ENCODE assay signal across 14 cellular contexts in the genomic region with DNA sequence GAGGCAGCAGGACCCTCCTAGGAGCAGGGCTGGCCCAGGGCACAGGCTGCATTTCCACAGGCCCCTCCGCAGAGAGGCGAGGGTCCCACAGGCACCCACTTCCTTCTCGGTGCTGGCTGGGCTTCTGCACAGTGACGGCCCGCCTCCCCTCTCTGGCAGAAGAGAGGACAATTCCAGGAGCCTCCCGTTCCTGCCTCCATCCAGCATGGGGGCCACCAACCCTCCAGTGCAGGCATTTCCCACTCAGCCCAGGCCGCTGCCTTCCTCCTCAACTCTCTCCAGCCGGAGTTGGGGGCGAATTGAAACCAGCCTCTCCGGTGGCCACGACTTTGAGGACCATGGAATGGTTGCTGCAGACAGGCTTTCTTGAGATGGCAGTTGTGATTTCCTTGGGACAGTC.
DNase-seq lines count a peak whose midpoint lies in the region; ATAC-seq and TF ChIP-seq lines count a peak whose summit lies in the region.
"Had no signal": no experiment of that assay in that cellular context is flagged by ENCODE, and none has a peak within 500 bp of the region (broad histone marks: within the 10 kb centered on the region; RNA-seq: fewer than 3 reads in every experiment).

No MANE protein-coding gene starts in this region.

- no peak overlapping the region for H3K27ac ChIP-seq in BLaER1 treated with 17β-estradiol and CSF1 and Interleukin-3, amounts not matched to agents 10 nM and 100 nM
- peak overlapping the region; percentile 14 for H3K27ac ChIP-seq in angular gyrus (ENCODE audit: low read depth, low read length)
- H3K27ac ChIP-seq in stomach, result no peak overlapping the region
- H3K27ac ChIP-seq: A549, GM23248 had no signal

- 78 to 96% (median 85%) methylated on average over 10 to 11 of the region's 11 CpGs for WGBS in stomach, 5 donors

- no peak overlapping the region for H3K9ac ChIP-seq in BLaER1 treated with 17β-estradiol and CSF1 and Interleukin-3, amounts not matched to agents 10 nM and 100 nM
- H3K9ac ChIP-seq: GM23248 had no signal

- TF ChIP-seq POLR2A in stomach (IDR thresholded peaks at IDR 0.05), result no peak

- no peak for TF ChIP-seq EP300 in stomach (IDR thresholded peaks at IDR 0.05)

- no peaks in the 10 kb centered on the region; a peak in 1 of 22 replicates for H4K20me1 ChIP-seq in BLaER1 treated with 17β-estradiol and CSF1 and Interleukin-3, amounts not matched to agents 10 nM and 100 nM

- ATAC-seq in HG02588 (IDR thresholded peaks at IDR 0.05; ENCODE audit: unreplicated experiment), result no peak
- ATAC-seq: A549 had no signal

- intact Hi-C loops in stomach (cut with DNase I; ENCODE audit: low total_unique reads), result no loop called here

- H3K4me3 ChIP-seq in BLaER1 treated with 17β-estradiol and CSF1 and Interleukin-3, amounts not matched to agents 10 nM and 100 nM, result peak overlapping the region in 1 of 10 experiments; percentile 4; a peak in 1 of 20 replicates
- H3K4me3 ChIP-seq in stomach, result no peak overlapping the region
- H3K4me3 ChIP-seq: A549, GM23248 had no signal

- H3K4me1 ChIP-seq in BLaER1 treated with 17β-estradiol and CSF1 and Interleukin-3, amounts not matched to agents 10 nM and 100 nM, result peaks cover 0 to 55% (median 48%) of the 10 kb centered on the region in 10 experiments; a peak in 16 of 20 replicates
- no peaks in the 10 kb centered on the region for H3K4me1 ChIP-seq in stomach
- H3K4me1 ChIP-seq: A549, BE2C had no signal

- peaks cover 42 to 77% (median 58%) of the 10 kb centered on the region in 11 experiments for H3K9me3 ChIP-seq in BLaER1 treated with 17β-estradiol and CSF1 and Interleukin-3, amounts not matched to agents 10 nM and 100 nM (replicated peaks in 1 of 11)
- H3K9me3 ChIP-seq in stomach, result peaks cover 24 to 50% (median 36%) of the 10 kb centered on the region in 4 donors
- H3K9me3 ChIP-seq: BE2C had no signal

- DNase-seq in mesenteric fat pad (ENCODE audit: low spot score), result peak; percentile 59
- DNase-seq in stomach, result peak; percentile 18
- no peak for DNase-seq in activated CD4-positive, alpha-beta T cell treated with anti-CD3 and anti-CD28 coated beads for 4 hours
- DNase-seq in epidermal melanocyte (ENCODE audit: insufficient read length, low spot score), result no peak
- DNase-seq: BE2C; CD4-positive, CD25-positive, alpha-beta regulatory T cell; DMS 273 treated with DMSO at 0.1 percent for 48 hours; GM23248; H7; IMR-90 had no signal

- H3K27me3 ChIP-seq in BLaER1 treated with 17β-estradiol and CSF1 and Interleukin-3, amounts not matched to agents 10 nM and 100 nM, result peaks cover 0 to 45% (median 11%) of the 10 kb centered on the region in 11 experiments; a peak in 13 of 22 replicates
- H3K27me3 ChIP-seq in stomach, result peaks cover 0 to 3% (median 0%) of the 10 kb centered on the region in 3 donors
- H3K27me3 ChIP-seq: BE2C had no signal

- H3K4me2 ChIP-seq in BLaER1 treated with 17β-estradiol and CSF1 and Interleukin-3, amounts not matched to agents 10 nM and 100 nM, result peak overlapping the region in 9 of 11 experiments; percentile 42 to 87 (median 61); a peak in 13 of 22 replicates
- H3K4me2 ChIP-seq: A549 had no signal

- H3K36me3 ChIP-seq in BLaER1 treated with 17β-estradiol and CSF1 and Interleukin-3, amounts not matched to agents 10 nM and 100 nM, result peaks cover 0 to 13% (median 0%) of the 10 kb centered on the region in 11 experiments; a peak in 3 of 22 replicates
- H3K36me3 ChIP-seq in stomach, result no peaks in the 10 kb centered on the region
- H3K36me3 ChIP-seq: BE2C had no signal

- no peak for TF ChIP-seq CTCF in stomach (IDR thresholded peaks at IDR 0.05)

Comparison
In these comparisons a context has a peak if more than half of its experiments do, and no peak if none do; other contexts are left out.
1. DNase-seq: peak in mesenteric fat pad (single experiment) and stomach (single experiment); none in activated CD4-positive, alpha-beta T cell treated with anti-CD3 and anti-CD28 coated beads for 4 hours (0 of 2) and epidermal melanocyte (single experiment).